ENCODE assay signal across 9 cellular contexts in genomic region chr17:68019336-68019674, GRCh38. TPM values are rescaled to one million over a fixed set of nuclear protein-coding genes. Genes with fewer than 3 reads are reported as not detected.
DNase-seq lines count a peak whose midpoint lies in the region; ATAC-seq and TF ChIP-seq lines count a peak whose summit lies in the region.
"Had no signal": no experiment of that assay in that cellular context is flagged by ENCODE, and none has a peak within 500 bp of the region (broad histone marks: within the 10 kb centered on the region; RNA-seq: fewer than 3 reads in every experiment).

No MANE protein-coding gene starts in this region.

- DNase-seq in CD8-positive, alpha-beta memory T cell = no peak
- DNase-seq in brain pericyte (ENCODE audit: low read depth, low spot score) (peak; percentile 20), Kasumi-1 (lab: John Stamatoyannopoulos, UW) (no peak)

- H3K27ac ChIP-seq in CD8-positive, alpha-beta memory T cell (ENCODE audit: low read depth, low read length) = no peak overlapping the region
- no peak overlapping the region for H3K27ac ChIP-seq in HUES64 (ENCODE audit: low read depth, low read length)
- no peak overlapping the region for H3K27ac ChIP-seq in neutrophil

- no peak overlapping the region for H3K9ac ChIP-seq in HUES64 (ENCODE audit: low read depth, low read length)

- TF ChIP-seq CTCF in neutrophil (IDR thresholded peaks at IDR 0.05) = no peak

- POLR2A ChIA-PET in CD8-positive, alpha-beta memory T cell (lab: Charles Lee) = interaction anchor here (1.5 kb wide), 2 partner anchors 13 to 25 kb away, joined by 5 to 8 read pairs; no protein-coding TSS in a partner anchor

- peaks cover 0 to 6% (median 0%) of the 10 kb centered on the region in 5 donors for H3K9me3 Mint-ChIP-seq in CD8-positive, alpha-beta memory T cell

- H3K36me3 ChIP-seq in CD8-positive, alpha-beta memory T cell (ENCODE audit: insufficient read depth, low read length) = no peaks in the 10 kb centered on the region
- no peaks in the 10 kb centered on the region for H3K36me3 ChIP-seq in HUES64 (ENCODE audit: insufficient read depth, low read length)
- no peaks in the 10 kb centered on the region for H3K36me3 ChIP-seq in neutrophil

- H3K27me3 ChIP-seq in CD8-positive, alpha-beta memory T cell (ENCODE audit: insufficient read depth, low read length, poor library complexity, severe bottlenecking) = no peaks in the 10 kb centered on the region
- H3K27me3 ChIP-seq in HUES64 (ENCODE audit: insufficient read depth, low read length) = no peaks in the 10 kb centered on the region
- H3K27me3 ChIP-seq in neutrophil = no peaks in the 10 kb centered on the region
- H3K27me3 ChIP-seq: body of pancreas had no signal

- H3K4me3 Mint-ChIP-seq in CD8-positive, alpha-beta memory T cell = peak overlapping the region; percentile 84 to 92 (median 86)

- peaks cover 0 to 8% (median 0%) of the 10 kb centered on the region in 3 donors for H3K36me3 Mint-ChIP-seq in CD8-positive, alpha-beta memory T cell

- H3K4me3 ChIP-seq in CD8-positive, alpha-beta memory T cell (ENCODE audit: low read length) = peak overlapping the region; percentile 61
- peak overlapping the region; percentile 33 for H3K4me3 ChIP-seq in HUES64 (ENCODE audit: low read length)
- peak overlapping the region; percentile 52 to 59 for H3K4me3 ChIP-seq in neutrophil (ENCODE audit: low read depth in 1 of 2, low read length in 1 of 2)

- no peaks in the 10 kb centered on the region for H3K9me3 ChIP-seq in CD8-positive, alpha-beta memory T cell (ENCODE audit: low read length)
- H3K9me3 ChIP-seq in HUES64 (ENCODE audit: insufficient read depth, low read depth, low read length) = no peaks in the 10 kb centered on the region
- H3K9me3 ChIP-seq in neutrophil = no peaks in the 10 kb centered on the region
- H3K9me3 ChIP-seq: body of pancreas had no signal

- ATAC-seq in GM21619 (IDR thresholded peaks at IDR 0.05; ENCODE audit: unreplicated experiment) (no peak), HG02981 (IDR thresholded peaks at IDR 0.05; ENCODE audit: unreplicated experiment) (no peak), GM19035 (IDR thresholded peaks at IDR 0.05; ENCODE audit: unreplicated experiment) (no peak)

- WGBS in HUES64 = 84% methylated on average over 7 of the region's 9 CpGs

- H3K4me1 Mint-ChIP-seq in CD8-positive, alpha-beta memory T cell = peaks cover 15 to 24% (median 21%) of the 10 kb centered on the region in 3 donors

- CTCF ChIA-PET in CD8-positive, alpha-beta memory T cell (lab: Charles Lee) = interaction anchor here (0.8 to 1.8 kb wide), 10 partner anchors 9 to 167 kb away, joined by 3 to 14 read pairs (median 3); partner anchors contain the start of genes C17orf58 and KPNA2

- H3K27ac Mint-ChIP-seq in CD8-positive, alpha-beta memory T cell = peak overlapping the region in 5 of 8 donors; percentile 64 to 97 (median 87)

- peaks cover 9% of the 10 kb centered on the region for H3K4me1 ChIP-seq in CD8-positive, alpha-beta memory T cell (ENCODE audit: insufficient read depth, low read length)
- peaks cover 4% of the 10 kb centered on the region; the same call in 1 of the 2 replicates for H3K4me1 ChIP-seq in HUES64 (ENCODE audit: insufficient read depth, low read length)
- peaks cover 13% of the 10 kb centered on the region in 2 experiments for H3K4me1 ChIP-seq in neutrophil (ENCODE audit: control insufficient read depth in 1 of 2, insufficient read depth in 1 of 2, low read depth in 1 of 2, low read length in 1 of 2)

- H3K27me3 Mint-ChIP-seq in CD8-positive, alpha-beta memory T cell = peaks cover 0 to 7% of the 10 kb centered on the region in 2 donors

RNA-seq across cellular contexts. Expression of gene KPNA2, which starts 16.2 kb away (rescaled TPM):
- total RNA-seq in CD8-positive, alpha-beta memory T cell = 100 to 1,000 TPM; 213 to 223 TPM
- 24.3 TPM for polyA plus RNA-seq in CD8-positive, alpha-beta memory T cell
- polyA plus RNA-seq in HUES64 (2013, experiment 1 of 2) = 365 TPM
- polyA plus RNA-seq in HUES64 (2013, experiment 2 of 2) = 396 TPM

RNA-seq across cellular contexts. Expression of gene C17orf58, which starts 23.0 kb away (rescaled TPM):
- total RNA-seq in CD8-positive, alpha-beta memory T cell = 10 to 100 TPM; 45.7 to 45.8 TPM
- 2.2 TPM for polyA plus RNA-seq in CD8-positive, alpha-beta memory T cell
- 16.0 TPM for polyA plus RNA-seq in HUES64 (2013, experiment 1 of 2)
- 20.2 TPM for polyA plus RNA-seq in HUES64 (2013, experiment 2 of 2)
